In the genomic region with DNA sequence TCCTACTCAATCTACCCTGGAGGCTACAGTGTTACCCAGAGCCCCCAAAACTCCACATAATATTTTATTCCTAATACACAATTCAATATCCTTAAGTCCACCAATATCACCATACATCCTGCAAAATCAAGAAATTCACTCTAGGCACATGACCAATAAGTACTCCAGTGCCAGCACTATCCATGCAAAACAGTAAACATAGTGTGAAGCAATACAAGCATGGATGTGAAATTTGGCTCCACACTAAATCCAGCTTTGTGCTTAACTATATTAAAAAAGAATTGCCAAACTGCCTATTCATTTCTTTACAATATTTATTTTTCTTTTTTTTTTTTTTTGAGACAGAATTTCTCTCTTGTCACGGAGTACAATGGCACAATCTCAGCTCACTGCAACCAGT, we compare ENCODE assay signal across 17 cellular contexts. TPM values are rescaled to one million over a fixed set of nuclear protein-coding genes. Genes with fewer than 3 reads are reported as not detected.
DNase-seq lines count a peak whose midpoint lies in the region; ATAC-seq and TF ChIP-seq lines count a peak whose summit lies in the region.
"Had no signal": no experiment of that assay in that cellular context is flagged by ENCODE, and none has a peak within 500 bp of the region (broad histone marks: within the 10 kb centered on the region; RNA-seq: fewer than 3 reads in every experiment).

No MANE protein-coding gene starts in this region.

- peaks cover 3% of the 10 kb centered on the region for H3K9me3 Mint-ChIP-seq in activated naive CD8-positive, alpha-beta T cell treated with anti-CD3 and anti-CD28 coated beads, Interleukin-2, amount 10 ng/mL, durations not matched to agents 7 days and 5 days
- H3K9me3 Mint-ChIP-seq in activated naive CD8-positive, alpha-beta T cell treated with anti-CD3 and anti-CD28 coated beads, Interleukin-2, amount 50 U/mL, for 24 hours: no peaks in the 10 kb centered on the region
- H3K9me3 Mint-ChIP-seq in brain: peaks cover 0 to 5% (median 0%) of the 10 kb centered on the region in 5 experiments
- no peaks in the 10 kb centered on the region for H3K9me3 Mint-ChIP-seq in GM23338

- no peaks in the 10 kb centered on the region for H3K27me3 Mint-ChIP-seq in activated naive CD8-positive, alpha-beta T cell treated with anti-CD3 and anti-CD28 coated beads, Interleukin-2, amount 10 ng/mL, durations not matched to agents 7 days and 5 days
- H3K27me3 Mint-ChIP-seq in activated naive CD8-positive, alpha-beta T cell treated with anti-CD3 and anti-CD28 coated beads, Interleukin-2, amount 50 U/mL, for 24 hours: no peaks in the 10 kb centered on the region
- H3K27me3 Mint-ChIP-seq in brain (peaks cover 12% of the 10 kb centered on the region), GM23338 (ENCODE audit: insufficient read depth, low read depth, poor library complexity) (peaks cover 20% of the 10 kb centered on the region)
- H3K27me3 Mint-ChIP-seq: CD4-positive, alpha-beta memory T cell had no signal

- no peak for TF ChIP-seq RAD21 in SK-N-SH (IDR thresholded peaks at IDR 0.05; ENCODE audit: low read length)

- peaks cover 7% of the 10 kb centered on the region; the same call in 1 of the 2 replicates for H4K20me1 ChIP-seq in SK-N-SH (ENCODE audit: insufficient read depth)
- peaks cover 6% of the 10 kb centered on the region for H4K20me1 ChIP-seq in GM23338 (replicated peaks; ENCODE audit: insufficient read depth)

- ATAC-seq in activated naive CD8-positive, alpha-beta T cell treated with anti-CD3 and anti-CD28 coated beads, Interleukin-2, amount 10 ng/mL, durations not matched to agents 7 days and 5 days (ENCODE audit: low read depth): no peak
- ATAC-seq in activated naive CD8-positive, alpha-beta T cell treated with anti-CD3 and anti-CD28 coated beads, Interleukin-2, amount 50 U/mL, for 24 hours: no peak
- ATAC-seq in right lobe of liver (peak in 2 of 4 donors; percentile 4 to 8), GM23338 (no peak)

- POLR2A ChIA-PET in activated naive CD8-positive, alpha-beta T cell treated with anti-CD3 and anti-CD28 coated beads, Interleukin-2, amount 10 ng/mL, durations not matched to agents 7 days and 5 days (lab: Charles Lee): interaction anchor here (3.4 kb wide), 1 partner anchor 41 kb away, joined by 31 read pairs; a partner anchor contains a TSS
- POLR2A ChIA-PET in SK-N-SH (lab: Yijun Ruan, JAX): no interaction called here

- intact Hi-C loops in right lobe of liver (cut with DNase I): no loop called here

- H2AFZ ChIP-seq in SK-N-SH (ENCODE audit: low read depth): no peak overlapping the region
- no peak overlapping the region; the same call in 1 of the 2 replicates for H2AFZ ChIP-seq in GM23338

- H3K27ac ChIP-seq in right lobe of liver (peak overlapping the region; percentile 43 to 90 (median 89)), SK-N-SH (ENCODE audit: low read depth in 2 of 2, low read length in 1 of 2) (no peak overlapping the region), GM23338 (ENCODE audit: low read depth) (no peak overlapping the region)

- peaks cover 20% of the 10 kb centered on the region for H3K79me2 ChIP-seq in SK-N-SH (ENCODE audit: insufficient read depth)
- peaks cover 14% of the 10 kb centered on the region for H3K79me2 ChIP-seq in GM23338 (replicated peaks; ENCODE audit: insufficient read depth)

- H3K4me3 ChIP-seq in right lobe of liver (no peak overlapping the region), SK-N-SH (ENCODE audit: low read depth in 2 of 2, low read length in 1 of 2) (no peak overlapping the region), GM23338 (no peak overlapping the region)
- H3K4me3 ChIP-seq: BLaER1 treated with 17β-estradiol and CSF1 and Interleukin-3, amounts not matched to agents 10 nM and 100 nM; HAP-1 had no signal

- H3K4me1 ChIP-seq in right lobe of liver (peaks cover 0 to 24% (median 6%) of the 10 kb centered on the region in 4 donors), SK-N-SH (ENCODE audit: control insufficient read depth in 1 of 2, insufficient read depth in 2 of 2, low read depth in 1 of 2, low read length in 1 of 2) (peaks cover 0 to 15% of the 10 kb centered on the region in 2 experiments; a peak in 1 of 4 replicates), GM23338 (ENCODE audit: insufficient read depth) (peaks cover 19% of the 10 kb centered on the region)

- H3K9me2 ChIP-seq in SK-N-SH (no peaks in the 10 kb centered on the region), GM23338 (ENCODE audit: insufficient read depth) (no peaks in the 10 kb centered on the region)

- H3K9me3 ChIP-seq in right lobe of liver: no peaks in the 10 kb centered on the region
- no peaks in the 10 kb centered on the region for H3K9me3 ChIP-seq in SK-N-SH
- H3K9me3 ChIP-seq: HAP-1 had no signal

- no peak overlapping the region for H3K4me2 ChIP-seq in SK-N-SH
- H3K4me2 ChIP-seq in GM23338: no peak overlapping the region
- H3K4me2 ChIP-seq: BLaER1 treated with 17β-estradiol and CSF1 and Interleukin-3, amounts not matched to agents 10 nM and 100 nM had no signal

- TF ChIP-seq POLR2A in right lobe of liver (IDR thresholded peaks at IDR 0.05): no peak

- H3K4me1 Mint-ChIP-seq in activated naive CD8-positive, alpha-beta T cell treated with anti-CD3 and anti-CD28 coated beads, Interleukin-2, amount 10 ng/mL, durations not matched to agents 7 days and 5 days: peaks cover 30% of the 10 kb centered on the region
- H3K4me1 Mint-ChIP-seq in activated naive CD8-positive, alpha-beta T cell treated with anti-CD3 and anti-CD28 coated beads, Interleukin-2, amount 50 U/mL, for 24 hours: peaks cover 49% of the 10 kb centered on the region
- peaks cover 28% of the 10 kb centered on the region for H3K4me1 Mint-ChIP-seq in brain
- peaks cover 18% of the 10 kb centered on the region for H3K4me1 Mint-ChIP-seq in GM23338

- H3K4me3 Mint-ChIP-seq in activated naive CD8-positive, alpha-beta T cell treated with anti-CD3 and anti-CD28 coated beads, Interleukin-2, amount 10 ng/mL, durations not matched to agents 7 days and 5 days: no peak overlapping the region
- no peak overlapping the region for H3K4me3 Mint-ChIP-seq in activated naive CD8-positive, alpha-beta T cell treated with anti-CD3 and anti-CD28 coated beads, Interleukin-2, amount 50 U/mL, for 24 hours
- H3K4me3 Mint-ChIP-seq in brain: peak overlapping the region in 4 of 5 experiments; percentile 4 to 73 (median 12)
- H3K4me3 Mint-ChIP-seq in GM23338: no peak overlapping the region

- 25% methylated on average over 1 of the region's 1 CpG for whole genome bisulfite sequencing in right lobe of liver (ENCODE audit: insufficient coverage, low coverage, low lambda C conversion rate, missing lambda C conversion rate)
- WGBS in SK-N-SH (ENCODE audit: low lambda C conversion rate): 93% methylated on average over 1 of the region's 1 CpG

- CTCF ChIA-PET in SK-N-SH (lab: Yijun Ruan, JAX): no interaction called here

- TF ChIP-seq EP300 in SK-N-SH (IDR thresholded peaks at IDR 0.05; ENCODE audit: borderline replicate concordance in 1 of 2, low read depth in 1 of 2, low read length in 1 of 2): no peak

- TF ChIP-seq CTCF in brain (conservative IDR thresholded peaks at IDR 0.05) (no peak), right lobe of liver (IDR thresholded peaks at IDR 0.05) (no peak), SK-N-SH (IDR thresholded peaks at IDR 0.05) (no peak), GM23338 (conservative IDR thresholded peaks at IDR 0.05; ENCODE audit: low read depth in 2 of 2) (no peak)

- no peak for DNase-seq in activated naive CD8-positive, alpha-beta T cell treated with anti-CD3 and anti-CD28 coated beads, Interleukin-2, amount 10 ng/mL, durations not matched to agents 7 days and 5 days
- DNase-seq in activated naive CD8-positive, alpha-beta T cell treated with anti-CD3 and anti-CD28 coated beads, Interleukin-2, amount 50 U/mL, for 24 hours: no peak
- DNase-seq in right lobe of liver (peak in 1 of 3 donors; percentile 40), SK-N-SH (no peak), NCI-H446 treated with DMSO at 0.1 percent for 48 hours (lab: John Stamatoyannopoulos, UW) (no peak), GM23338 (ENCODE audit: low spot score) (no peak)
- DNase-seq: 8988T; AML-193; CD4-positive, alpha-beta memory T cell; COR-L47; DMS153; DND-41; GDM1 had no signal

- H3K27ac Mint-ChIP-seq in activated naive CD8-positive, alpha-beta T cell treated with anti-CD3 and anti-CD28 coated beads, Interleukin-2, amount 10 ng/mL, durations not matched to agents 7 days and 5 days: peak overlapping the region; percentile 3
- no peak overlapping the region for H3K27ac Mint-ChIP-seq in activated naive CD8-positive, alpha-beta T cell treated with anti-CD3 and anti-CD28 coated beads, Interleukin-2, amount 50 U/mL, for 24 hours
- H3K27ac Mint-ChIP-seq in brain (no peak overlapping the region), GM23338 (no peak overlapping the region)

- no peak overlapping the region for H3K9ac ChIP-seq in SK-N-SH
- H3K9ac ChIP-seq: BLaER1 treated with 17β-estradiol and CSF1 and Interleukin-3, amounts not matched to agents 10 nM and 100 nM had no signal

- H3F3A ChIP-seq in SK-N-SH (replicated peaks; ENCODE audit: insufficient read depth) (no peaks in the 10 kb centered on the region), GM23338 (replicated peaks; ENCODE audit: low read depth) (peaks cover 14% of the 10 kb centered on the region; the same call in 1 of the 2 replicates)

- no peaks in the 10 kb centered on the region for H3K27me3 ChIP-seq in right lobe of liver
- H3K27me3 ChIP-seq in SK-N-SH (ENCODE audit: insufficient read depth): no peaks in the 10 kb centered on the region
- no peaks in the 10 kb centered on the region for H3K27me3 ChIP-seq in GM23338 (ENCODE audit: insufficient read depth)
- H3K27me3 ChIP-seq: BLaER1 treated with 17β-estradiol and CSF1 and Interleukin-3, amounts not matched to agents 10 nM and 100 nM had no signal

- H3K36me3 ChIP-seq in right lobe of liver (peaks cover 0 to 3% (median 1%) of the 10 kb centered on the region in 4 donors), SK-N-SH (replicated peaks in 1 of 2; ENCODE audit: control insufficient read depth in 1 of 2, insufficient read depth in 2 of 2, low read length in 1 of 2) (peaks cover under 1 to 8% of the 10 kb centered on the region in 2 experiments), GM23338 (ENCODE audit: insufficient read depth) (no peaks in the 10 kb centered on the region)

- peaks cover 20% of the 10 kb centered on the region for H3K36me3 Mint-ChIP-seq in activated naive CD8-positive, alpha-beta T cell treated with anti-CD3 and anti-CD28 coated beads, Interleukin-2, amount 10 ng/mL, durations not matched to agents 7 days and 5 days
- peaks cover 15% of the 10 kb centered on the region for H3K36me3 Mint-ChIP-seq in activated naive CD8-positive, alpha-beta T cell treated with anti-CD3 and anti-CD28 coated beads, Interleukin-2, amount 50 U/mL, for 24 hours (ENCODE audit: low read depth)
- H3K36me3 Mint-ChIP-seq in brain: peaks cover 8% of the 10 kb centered on the region
- H3K36me3 Mint-ChIP-seq in GM23338 (ENCODE audit: low read depth): peaks cover 8% of the 10 kb centered on the region; the same call in 2 of the 3 replicates

RNA-seq across cellular contexts. Expression of a gene that starts 3.0 kb away (rescaled TPM):
- 10 to 100 TPM; 73.8 to 80.6 TPM for total RNA-seq in activated naive CD8-positive, alpha-beta T cell treated with anti-CD3 and anti-CD28 coated beads, Interleukin-2, amount 10 ng/mL, durations not matched to agents 7 days and 5 days
- 129 TPM for polyA plus RNA-seq in brain (ENCODE audit: insufficient read depth, low read depth, low replicate concordance)
- total RNA-seq in right lobe of liver: 10 to 100 TPM; 12.9 to 55.9 (median 32.8) TPM
- polyA plus RNA-seq in SK-N-SH (2012; rRNA removed): 47.2 and 60.5 TPM in 2 replicates
- 69.0 and 74.2 TPM in 2 replicates for polyA plus RNA-seq in SK-N-SH (2012; cell fraction: cytosol; rRNA removed)
- 25.1 and 39.1 TPM in 2 replicates for polyA plus RNA-seq in SK-N-SH (2012; cell fraction: nucleus; rRNA removed)
- 58.9 and 64.5 TPM in 2 replicates for total RNA-seq in GM23338 (2014; rRNA removed; shearing (Covaris generic))
- 53.5 and 60.1 TPM in 2 replicates for polyA plus RNA-seq in GM23338 (2016; fragmentation: Nextera tagmentation; extraction: Ambion mirVana)

RNA-seq across cellular contexts. Expression of a gene that starts 36.5 kb away (rescaled TPM):
- 10 to 100 TPM; 29.3 to 32.3 TPM for total RNA-seq in activated naive CD8-positive, alpha-beta T cell treated with anti-CD3 and anti-CD28 coated beads, Interleukin-2, amount 10 ng/mL, durations not matched to agents 7 days and 5 days
- 8.5 TPM for polyA plus RNA-seq in brain (ENCODE audit: insufficient read depth, low read depth, low replicate concordance)
- total RNA-seq in right lobe of liver: 10 to 100 TPM in 2 of 6 experiments, 1 to 10 TPM in 4; 6.2 to 10.6 (median 8.8) TPM
- 8.4 and 10.2 TPM in 2 replicates for polyA plus RNA-seq in SK-N-SH (2012; rRNA removed)
- 7.8 and 8.2 TPM in 2 replicates for polyA plus RNA-seq in SK-N-SH (2012; cell fraction: cytosol; rRNA removed)
- polyA plus RNA-seq in SK-N-SH (2012; cell fraction: nucleus; rRNA removed): 17.1 and 23.1 TPM in 2 replicates
- 11.4 and 13.3 TPM in 2 replicates for total RNA-seq in GM23338 (2014; rRNA removed; shearing (Covaris generic))
- 5.1 and 7.0 TPM in 2 replicates for polyA plus RNA-seq in GM23338 (2016; fragmentation: Nextera tagmentation; extraction: Ambion mirVana)

RNA-seq across cellular contexts. Expression of a gene that starts 39.2 kb away (rescaled TPM):
- total RNA-seq in activated naive CD8-positive, alpha-beta T cell treated with anti-CD3 and anti-CD28 coated beads, Interleukin-2, amount 10 ng/mL, durations not matched to agents 7 days and 5 days: under 1 TPM in 1 of 2 experiments, not detected in 1; 0.11 TPM
- polyA plus RNA-seq in brain (ENCODE audit: insufficient read depth, low read depth, low replicate concordance) (57.5 TPM), SK-N-SH (2012; rRNA removed) (16.5 and 17.4 TPM in 2 replicates), GM23338 (2016; fragmentation: Nextera tagmentation; extraction: Ambion mirVana) (21.6 and 25.6 TPM in 2 replicates)
- total RNA-seq in right lobe of liver: 10 to 100 TPM in 1 of 6 experiments, 1 to 10 TPM in 5; 4.1 to 13.6 (median 7.3) TPM
- 10.6 and 16.6 TPM in 2 replicates for polyA plus RNA-seq in SK-N-SH (2012; cell fraction: cytosol; rRNA removed)
- 53.6 and 54.0 TPM in 2 replicates for polyA plus RNA-seq in SK-N-SH (2012; cell fraction: nucleus; rRNA removed)
- 5.4 TPM in 2 replicates for total RNA-seq in GM23338 (2014; rRNA removed; shearing (Covaris generic))
- total RNA-seq: HT1080 had no signal

RNA-seq across cellular contexts. Expression of a gene that starts 43.2 kb away (rescaled TPM):
- 10 to 100 TPM; 31.0 to 34.6 TPM for total RNA-seq in activated naive CD8-positive, alpha-beta T cell treated with anti-CD3 and anti-CD28 coated beads, Interleukin-2, amount 10 ng/mL, durations not matched to agents 7 days and 5 days
- polyA plus RNA-seq in brain (ENCODE audit: insufficient read depth, low read depth, low replicate concordance) (0.27 TPM), SK-N-SH (2012; rRNA removed) (7.4 and 8.9 TPM in 2 replicates), GM23338 (2016; fragmentation: Nextera tagmentation; extraction: Ambion mirVana) (7.3 and 9.0 TPM in 2 replicates)
- total RNA-seq in right lobe of liver: 10 to 100 TPM in 3 of 6 experiments, 1 to 10 TPM in 3; 2.7 to 21.9 (median 8.3) TPM
- polyA plus RNA-seq in SK-N-SH (2012; cell fraction: cytosol; rRNA removed): 3.4 and 4.3 TPM in 2 replicates
- 24.6 and 24.8 TPM in 2 replicates for polyA plus RNA-seq in SK-N-SH (2012; cell fraction: nucleus; rRNA removed)
- total RNA-seq in GM23338 (2014; rRNA removed; shearing (Covaris generic)): 7.0 and 9.3 TPM in 2 replicates

Comparison
In these comparisons a context has a peak if more than half of its experiments do, and no peak if none do; other contexts are left out.
1. H3K4me3 Mint-ChIP-seq: peak in brain (4 of 5); none in activated naive CD8-positive, alpha-beta T cell treated with anti-CD3 and anti-CD28 coated beads, Interleukin-2, amount 10 ng/mL, durations not matched to agents 7 days and 5 days (single experiment), activated naive CD8-positive, alpha-beta T cell treated with anti-CD3 and anti-CD28 coated beads, Interleukin-2, amount 50 U/mL, for 24 hours (single experiment) and GM23338 (single experiment).
2. H3K27ac ChIP-seq: peak in right lobe of liver (3 of 3); none in SK-N-SH (0 of 2) and GM23338 (single experiment).